Comparison of ENCODE assay signal across 12 cellular contexts in genomic region chr9:74887981-74888370, GRCh38. TPM values are rescaled to one million over a fixed set of nuclear protein-coding genes. Genes with fewer than 3 reads are reported as not detected.
A peak's percentile ranks its signal among the peaks of the same experiment; 100 is the strongest.
DNase-seq lines count a peak whose midpoint lies in the region; ATAC-seq and TF ChIP-seq lines count a peak whose summit lies in the region.
"Had no signal": no experiment of that assay in that cellular context is flagged by ENCODE, and none has a peak within 500 bp of the region (broad histone marks: within the 10 kb centered on the region; RNA-seq: fewer than 3 reads in every experiment).

No MANE protein-coding gene starts in this region.

- H3K36me3 Mint-ChIP-seq in activated CD4-positive, alpha-beta T cell treated with anti-CD3 and anti-CD28 coated beads, Interleukin-2, amount 10 ng/mL, durations not matched to agents 7 days and 5 days (ENCODE audit: low read depth) = peaks cover 1% of the 10 kb centered on the region
- H3K36me3 Mint-ChIP-seq: IgD-negative memory B cell had no signal

- H3K27ac ChIP-seq in spleen = peak overlapping the region in 7 of 8 donors; percentile 73 to 96 (median 87)
- H3K27ac ChIP-seq in MM.1S (ENCODE audit: low read length) = no peak overlapping the region

- H3K4me1 Mint-ChIP-seq in activated CD4-positive, alpha-beta T cell treated with anti-CD3 and anti-CD28 coated beads, Interleukin-2, amount 10 ng/mL, durations not matched to agents 7 days and 5 days = peaks cover 14% of the 10 kb centered on the region

- H3K4me1 ChIP-seq in iPS-15b (ENCODE audit: control insufficient read depth, insufficient read depth, low read length) (no peaks in the 10 kb centered on the region), spleen (peaks cover 0 to 22% (median 17%) of the 10 kb centered on the region in 6 donors), MM.1S (ENCODE audit: low read length) (no peaks in the 10 kb centered on the region)

- no peaks in the 10 kb centered on the region for H3K9me3 ChIP-seq in iPS-15b (ENCODE audit: control insufficient read depth, insufficient read depth, low read length)
- H3K9me3 ChIP-seq in spleen = peaks cover 0 to 9% (median 0%) of the 10 kb centered on the region in 8 donors
- H3K9me3 ChIP-seq in MM.1S (replicated peaks; ENCODE audit: insufficient read depth, low read length) = no peaks in the 10 kb centered on the region
- H3K9me3 ChIP-seq: right atrium auricular region had no signal

- no peaks in the 10 kb centered on the region for H3K27me3 ChIP-seq in iPS-15b (ENCODE audit: control insufficient read depth, insufficient read depth, low read length)
- peaks cover 0 to 48% (median 15%) of the 10 kb centered on the region in 7 donors for H3K27me3 ChIP-seq in spleen (replicated peaks in 1 of 7)
- no peaks in the 10 kb centered on the region for H3K27me3 ChIP-seq in MM.1S (replicated peaks; ENCODE audit: insufficient read depth, low read length)
- H3K27me3 ChIP-seq: right atrium auricular region had no signal

- H3F3A ChIP-seq in MM.1S (ENCODE audit: insufficient read depth, low read length) = no peaks in the 10 kb centered on the region

- H3K27me3 Mint-ChIP-seq in activated CD4-positive, alpha-beta T cell treated with anti-CD3 and anti-CD28 coated beads, Interleukin-2, amount 10 ng/mL, durations not matched to agents 7 days and 5 days = peaks cover 50% of the 10 kb centered on the region

- H3K9me3 Mint-ChIP-seq in activated CD4-positive, alpha-beta T cell treated with anti-CD3 and anti-CD28 coated beads, Interleukin-2, amount 10 ng/mL, durations not matched to agents 7 days and 5 days = no peaks in the 10 kb centered on the region

- ATAC-seq in GM19351 (IDR thresholded peaks at IDR 0.05; ENCODE audit: unreplicated experiment) = no peak

- POLR2A ChIA-PET in activated CD4-positive, alpha-beta T cell treated with anti-CD3 and anti-CD28 coated beads, Interleukin-2, amount 10 ng/mL, durations not matched to agents 7 days and 5 days (lab: Charles Lee) = no interaction called here

- CTCF ChIA-PET in activated CD4-positive, alpha-beta T cell treated with anti-CD3 and anti-CD28 coated beads, Interleukin-2, amount 10 ng/mL, durations not matched to agents 7 days and 5 days (lab: Charles Lee) = interaction anchor here (0.7 to 1.6 kb wide), 2 partner anchors 8 to 65 kb away, joined by 3 to 5 read pairs; partner anchors contain the start of gene C9orf40

- H3K4me3 Mint-ChIP-seq in activated CD4-positive, alpha-beta T cell treated with anti-CD3 and anti-CD28 coated beads, Interleukin-2, amount 10 ng/mL, durations not matched to agents 7 days and 5 days = peak overlapping the region; percentile 79

- DNase-seq in activated CD4-positive, alpha-beta T cell treated with anti-CD3 and anti-CD28 coated beads, Interleukin-2, amount 10 ng/mL, durations not matched to agents 7 days and 5 days = no peak
- no peak for DNase-seq in activated CD4-positive, alpha-beta T cell treated with anti-CD3 and anti-CD28 coated beads for 1 hour
- DNase-seq in amniotic epithelial cell (ENCODE audit: low read depth) (peak; percentile 7), spleen (no peak), MM.1S (no peak), SIG-M5 treated with dmso at 0.1 percent for 504 hours (lab: John Stamatoyannopoulos, UW; ENCODE audit: unreplicated experiment) (no peak)
- DNase-seq: foreskin melanocyte had no signal

- H3K4me2 ChIP-seq in MM.1S (ENCODE audit: low read depth, low read length) = no peak overlapping the region

- no peaks in the 10 kb centered on the region for H4K20me1 ChIP-seq in MM.1S (ENCODE audit: insufficient read depth, low read length)

- TF ChIP-seq POLR2A in spleen (IDR thresholded peaks at IDR 0.05) = no peak

- no peak overlapping the region for H3K27ac Mint-ChIP-seq in activated CD4-positive, alpha-beta T cell treated with anti-CD3 and anti-CD28 coated beads, Interleukin-2, amount 10 ng/mL, durations not matched to agents 7 days and 5 days

- no peaks in the 10 kb centered on the region for H3K79me2 ChIP-seq in MM.1S (ENCODE audit: low read length)

- peak overlapping the region; percentile 77 for H3K4me3 ChIP-seq in iPS-15b (ENCODE audit: low read depth, low read length)
- H3K4me3 ChIP-seq in spleen = peak overlapping the region in 5 of 8 donors; percentile 46 to 74 (median 48)
- no peak overlapping the region for H3K4me3 ChIP-seq in MM.1S (ENCODE audit: low read length)

- H3K36me3 ChIP-seq in iPS-15b (ENCODE audit: control insufficient read depth, insufficient read depth, low read length) = no peaks in the 10 kb centered on the region
- no peaks in the 10 kb centered on the region for H3K36me3 ChIP-seq in spleen
- H3K36me3 ChIP-seq in MM.1S (replicated peaks; ENCODE audit: insufficient read depth, low read length) = no peaks in the 10 kb centered on the region
- H3K36me3 ChIP-seq: right atrium auricular region had no signal

- H3K9ac ChIP-seq in iPS-15b (ENCODE audit: low read depth, low read length) (no peak overlapping the region), MM.1S (ENCODE audit: low read length) (no peak overlapping the region)

- no peak for TF ChIP-seq CTCF in spleen (IDR thresholded peaks at IDR 0.05 in 8 of 11, conservative IDR thresholded peaks at IDR 0.05 in 3 of 11)
- no peak for TF ChIP-seq CTCF in MM.1S (IDR thresholded peaks at IDR 0.05; ENCODE audit: low read length)

- intact Hi-C loops in spleen (cut with DNase I; ENCODE audit: low total_unique reads) = no loop called here

- H2AFZ ChIP-seq in MM.1S (ENCODE audit: low read length) = no peak overlapping the region

- H3K9me2 ChIP-seq in MM.1S (replicated peaks; ENCODE audit: insufficient read depth, low read length) = no peaks in the 10 kb centered on the region

- WGBS in spleen, 5 donors = 62 to 90% (median 79%) methylated on average over 4 of the region's 4 CpGs

RNA-seq across cellular contexts. Expression of gene TRPM6, which starts 0.3 kb away (rescaled TPM):
- not detected for total RNA-seq in activated CD4-positive, alpha-beta T cell treated with anti-CD3 and anti-CD28 coated beads, Interleukin-2, amount 10 ng/mL, durations not matched to agents 7 days and 5 days
- total RNA-seq in spleen = 1 to 10 TPM in 6 of 7 donors, under 1 TPM in 1; 0.59 to 9.9 (median 1.8) TPM
- under 1 TPM; 0.05 to 0.16 (median 0.15) TPM for polyA plus RNA-seq in spleen
- total RNA-seq: OCI-LY7 had no signal
- polyA plus RNA-seq: IgD-negative memory B cell had no signal
